Comparison of ENCODE assay signal across 9 cellular contexts in the genomic region with DNA sequence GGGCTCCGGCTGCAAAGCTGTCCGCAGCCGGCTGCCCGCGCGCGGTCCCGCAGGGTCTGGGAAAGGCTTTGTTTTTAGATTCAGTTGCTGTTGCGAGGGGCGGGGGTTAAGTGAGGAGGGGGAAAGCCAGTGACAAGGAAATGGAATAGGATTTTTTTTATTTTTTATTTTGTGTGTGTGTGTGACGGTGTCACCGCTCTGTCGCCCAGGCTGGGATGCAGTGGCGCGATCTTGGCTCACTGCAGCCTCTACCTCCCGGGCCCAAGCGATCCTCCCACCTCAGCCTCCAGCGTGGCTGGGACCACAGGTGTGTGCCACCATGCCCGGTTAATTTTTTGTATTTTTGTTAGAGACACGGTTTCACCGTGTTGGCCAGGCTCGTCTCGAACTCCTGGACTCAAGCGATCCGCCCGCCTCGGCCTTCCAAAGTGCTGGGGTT. TPM values are rescaled to one million over a fixed set of nuclear protein-coding genes. Genes with fewer than 3 reads are reported as not detected.
DNase-seq lines count a peak whose midpoint lies in the region; ATAC-seq lines count a peak whose summit lies in the region.
"Had no signal": no experiment of that assay in that cellular context is flagged by ENCODE, and none has a peak within 500 bp of the region (broad histone marks: within the 10 kb centered on the region; RNA-seq: fewer than 3 reads in every experiment).

No MANE protein-coding gene starts in this region.

- H3K4me1 Mint-ChIP-seq in stimulated activated naive B cell treated with anti-CD40 and anti-IgM and Interleukin-4, amounts not matched to agents 10 μg/mL and 1 μg/mL and 100 μg/mL, for 72 hours, result peaks cover 45 to 75% of the 10 kb centered on the region in 2 donors

- H3K9ac ChIP-seq in HUES64 (ENCODE audit: low read depth, low read length), result peak overlapping the region; percentile 97

- WGBS in HUES64, result 55% methylated on average over 27 of the region's 27 CpGs
- WGBS in iPS DF 6.9 (ENCODE audit: insufficient coverage, insufficient read length), result 100% methylated on average over 1 of the region's 27 CpGs

- no peaks in the 10 kb centered on the region for H3K9me3 ChIP-seq in HUES64 (ENCODE audit: insufficient read depth, low read depth, low read length)
- no peaks in the 10 kb centered on the region for H3K9me3 ChIP-seq in iPS DF 6.9 (ENCODE audit: control insufficient read depth, insufficient read depth, low read length)

- no peaks in the 10 kb centered on the region for H3K36me3 ChIP-seq in HUES64 (ENCODE audit: insufficient read depth, low read length)
- no peaks in the 10 kb centered on the region for H3K36me3 ChIP-seq in iPS DF 6.9 (ENCODE audit: control insufficient read depth, insufficient read depth, low read length)

- DNase-seq in activated naive CD4-positive, alpha-beta T cell treated with anti-CD3 and anti-CD28 coated beads, Interleukin-2, amount 50 U/mL, for 72 hours (ENCODE audit: low spot score in 2 of 2), result no peak
- DNase-seq in iPS DF 6.9 (ENCODE audit: low read depth, low spot score), result no peak
- no peak for DNase-seq in stimulated activated naive B cell treated with anti-CD40 and anti-IgM and Interleukin-4, amounts not matched to agents 10 μg/mL and 1 μg/mL and 100 μg/mL, for 72 hours
- DNase-seq in GM19240 (ENCODE audit: insufficient read length, low spot score), result no peak
- DNase-seq in 8988T, result no peak

- H3K36me3 Mint-ChIP-seq in activated naive CD4-positive, alpha-beta T cell treated with anti-CD3 and anti-CD28 coated beads, Interleukin-2, amount 50 U/mL, for 72 hours, result peaks cover 7 to 15% of the 10 kb centered on the region in 2 donors
- H3K36me3 Mint-ChIP-seq in stimulated activated naive B cell treated with anti-CD40 and anti-IgM and Interleukin-4, amounts not matched to agents 10 μg/mL and 1 μg/mL and 100 μg/mL, for 72 hours, result peaks cover 16 to 23% of the 10 kb centered on the region in 2 donors

- peak in 1 of 2 donors; percentile 15 for ATAC-seq in activated naive CD4-positive, alpha-beta T cell treated with anti-CD3 and anti-CD28 coated beads, Interleukin-2, amount 50 U/mL, for 72 hours
- ATAC-seq in stimulated activated naive B cell treated with anti-CD40 and anti-IgM and Interleukin-4, amounts not matched to agents 10 μg/mL and 1 μg/mL and 100 μg/mL, for 72 hours (replicated peaks), result peak; percentile 1 to 5
- ATAC-seq in HG03378 (IDR thresholded peaks at IDR 0.05; ENCODE audit: unreplicated experiment) (no peak), GM18870 (IDR thresholded peaks at IDR 0.05; ENCODE audit: unreplicated experiment) (no peak)

- H3K9me3 Mint-ChIP-seq in activated naive CD4-positive, alpha-beta T cell treated with anti-CD3 and anti-CD28 coated beads, Interleukin-2, amount 50 U/mL, for 72 hours, result no peaks in the 10 kb centered on the region
- H3K9me3 Mint-ChIP-seq in stimulated activated naive B cell treated with anti-CD40 and anti-IgM and Interleukin-4, amounts not matched to agents 10 μg/mL and 1 μg/mL and 100 μg/mL, for 72 hours, result no peaks in the 10 kb centered on the region

- H3K27me3 Mint-ChIP-seq in stimulated activated naive B cell treated with anti-CD40 and anti-IgM and Interleukin-4, amounts not matched to agents 10 μg/mL and 1 μg/mL and 100 μg/mL, for 72 hours, result no peaks in the 10 kb centered on the region

- H3K27ac ChIP-seq in HUES64 (ENCODE audit: low read depth, low read length) (peak overlapping the region; percentile 75), iPS DF 6.9 (ENCODE audit: low read length) (no peak overlapping the region)

- peak overlapping the region; percentile 93 to 94 for H3K27ac Mint-ChIP-seq in activated naive CD4-positive, alpha-beta T cell treated with anti-CD3 and anti-CD28 coated beads, Interleukin-2, amount 50 U/mL, for 72 hours
- H3K27ac Mint-ChIP-seq in stimulated activated naive B cell treated with anti-CD40 and anti-IgM and Interleukin-4, amounts not matched to agents 10 μg/mL and 1 μg/mL and 100 μg/mL, for 72 hours, result peak overlapping the region; percentile 92

- peaks cover 27% of the 10 kb centered on the region for H3K27me3 ChIP-seq in HUES64 (ENCODE audit: insufficient read depth, low read length)
- no peaks in the 10 kb centered on the region; the same call in 1 of the 2 replicates for H3K27me3 ChIP-seq in iPS DF 6.9 (ENCODE audit: control insufficient read depth, insufficient read depth, low read length)

- peak overlapping the region; percentile 79 for H3K4me3 ChIP-seq in HUES64 (ENCODE audit: low read length)
- peak overlapping the region; percentile 49; the same call in 1 of the 2 replicates for H3K4me3 ChIP-seq in iPS DF 6.9 (ENCODE audit: low read length)

- H3K4me1 ChIP-seq in HUES64 (ENCODE audit: insufficient read depth, low read length) (peaks cover 11% of the 10 kb centered on the region; the same call in 1 of the 2 replicates), iPS DF 6.9 (ENCODE audit: control insufficient read depth, insufficient read depth, low read length) (no peaks in the 10 kb centered on the region)

- peak overlapping the region; percentile 94 to 95 for H3K4me3 Mint-ChIP-seq in stimulated activated naive B cell treated with anti-CD40 and anti-IgM and Interleukin-4, amounts not matched to agents 10 μg/mL and 1 μg/mL and 100 μg/mL, for 72 hours

RNA-seq across cellular contexts. Expression of gene UBE2J1, which starts 0.6 kb away (rescaled TPM):
- polyA plus RNA-seq in HUES64 (2013, experiment 1 of 2), result 18.0 TPM
- 20.7 TPM for polyA plus RNA-seq in HUES64 (2013, experiment 2 of 2)
- 10 to 100 TPM; 15.2 to 20.5 TPM for total RNA-seq in activated naive CD4-positive, alpha-beta T cell treated with anti-CD3 and anti-CD28 coated beads, Interleukin-2, amount 50 U/mL, for 72 hours

RNA-seq across cellular contexts. Expression of gene GABRR2, which starts 38.0 kb away (rescaled TPM):
- not detected for polyA plus RNA-seq in HUES64 (2013, experiment 1 of 2)
- polyA plus RNA-seq in HUES64 (2013, experiment 2 of 2), result not detected
- under 1 TPM; 0.14 to 0.29 TPM for total RNA-seq in activated naive CD4-positive, alpha-beta T cell treated with anti-CD3 and anti-CD28 coated beads, Interleukin-2, amount 50 U/mL, for 72 hours
- total RNA-seq: SK-MEL-5 had no signal

RNA-seq across cellular contexts. Expression of gene RRAGD, which starts 58.9 kb away (rescaled TPM):
- 9.9 TPM for polyA plus RNA-seq in HUES64 (2013, experiment 1 of 2)
- 10.5 TPM for polyA plus RNA-seq in HUES64 (2013, experiment 2 of 2)
- 10 to 100 TPM; 20.2 to 20.5 TPM for total RNA-seq in activated naive CD4-positive, alpha-beta T cell treated with anti-CD3 and anti-CD28 coated beads, Interleukin-2, amount 50 U/mL, for 72 hours

Comparison
In these comparisons a context has a peak if more than half of its experiments do, and no peak if none do; other contexts are left out.
1. ATAC-seq: peak in stimulated activated naive B cell treated with anti-CD40 and anti-IgM and Interleukin-4, amounts not matched to agents 10 μg/mL and 1 μg/mL and 100 μg/mL, for 72 hours (2 of 2); none in HG03378 (single experiment) and GM18870 (single experiment).